1 cellular context compared by ENCODE assay signal in the genomic region with DNA sequence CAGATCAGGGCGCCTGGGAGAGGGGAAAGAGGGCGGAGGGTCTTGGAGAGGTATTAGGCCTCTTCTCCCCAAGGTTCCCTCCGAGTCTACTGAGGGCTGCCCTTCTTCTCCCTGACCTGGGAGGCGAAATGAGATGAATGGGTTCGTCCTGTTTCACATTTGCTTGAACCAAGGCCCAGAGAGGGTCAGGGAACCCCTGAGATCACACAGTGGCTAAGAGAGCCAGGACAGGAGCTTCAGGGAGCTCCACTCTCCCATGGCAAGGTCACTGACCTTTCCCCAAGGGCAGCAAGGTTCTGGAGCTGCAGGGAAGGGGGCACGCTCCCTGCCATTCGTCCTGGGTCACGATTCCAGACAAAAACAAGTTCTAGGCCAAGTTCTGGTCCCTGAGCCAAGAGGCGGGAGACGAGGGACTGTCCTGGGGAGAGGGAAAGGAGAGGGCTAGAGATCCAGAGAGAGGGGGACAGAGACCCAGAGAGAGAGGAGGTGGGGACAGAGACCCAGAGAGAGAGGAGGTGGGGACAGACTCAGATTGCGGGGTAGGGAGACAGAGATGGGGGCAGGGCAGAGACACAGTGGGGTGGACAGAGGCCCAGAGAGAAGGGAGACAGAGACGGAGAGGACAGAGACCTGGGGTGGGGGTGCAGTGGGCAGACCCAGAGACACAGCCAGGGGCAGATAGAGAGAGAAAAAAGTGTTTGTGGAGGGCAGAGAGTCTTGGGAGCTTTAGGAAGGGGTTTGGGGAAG.
TF ChIP-seq lines count a peak whose summit lies in the region.

No MANE protein-coding gene starts in this region.

TF ChIP-seq in WTC11, 78 proteins besides CTCF, POLR2A, EP300 and RAD21 (continued from another document):
- TF ChIP-seq, protein P1, sequence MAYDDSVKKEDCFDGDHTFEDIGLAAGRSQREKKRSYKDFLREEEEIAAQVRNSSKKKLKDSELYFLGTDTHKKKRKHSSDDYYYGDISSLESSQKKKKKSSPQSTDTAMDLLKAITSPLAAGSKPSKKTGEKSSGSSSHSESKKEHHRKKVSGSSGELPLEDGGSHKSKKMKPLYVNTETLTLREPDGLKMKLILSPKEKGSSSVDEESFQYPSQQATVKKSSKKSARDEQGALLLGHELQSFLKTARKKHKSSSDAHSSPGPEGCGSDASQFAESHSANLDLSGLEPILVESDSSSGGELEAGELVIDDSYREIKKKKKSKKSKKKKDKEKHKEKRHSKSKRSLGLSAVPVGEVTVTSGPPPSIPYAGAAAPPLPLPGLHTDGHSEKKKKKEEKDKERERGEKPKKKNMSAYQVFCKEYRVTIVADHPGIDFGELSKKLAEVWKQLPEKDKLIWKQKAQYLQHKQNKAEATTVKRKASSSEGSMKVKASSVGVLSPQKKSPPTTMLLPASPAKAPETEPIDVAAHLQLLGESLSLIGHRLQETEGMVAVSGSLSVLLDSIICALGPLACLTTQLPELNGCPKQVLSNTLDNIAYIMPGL (CRISPR knock-in tag; IDR thresholded peaks at IDR 0.05) = no peak
- TF ChIP-seq CREB1 (CRISPR knock-in tag; IDR thresholded peaks at IDR 0.05) = no peak
- no peak for TF ChIP-seq CREM (CRISPR knock-in tag; IDR thresholded peaks at IDR 0.05)
- TF ChIP-seq KAT7 (CRISPR knock-in tag; IDR thresholded peaks at IDR 0.05; ENCODE audit: borderline replicate concordance) = no peak
- TF ChIP-seq GRHL2 (CRISPR knock-in tag; IDR thresholded peaks at IDR 0.05; ENCODE audit: insufficient replicate concordance, severe bottlenecking) = no peak
- no peak for TF ChIP-seq MYBL2 (CRISPR knock-in tag; IDR thresholded peaks at IDR 0.05)
- TF ChIP-seq, protein P2, sequence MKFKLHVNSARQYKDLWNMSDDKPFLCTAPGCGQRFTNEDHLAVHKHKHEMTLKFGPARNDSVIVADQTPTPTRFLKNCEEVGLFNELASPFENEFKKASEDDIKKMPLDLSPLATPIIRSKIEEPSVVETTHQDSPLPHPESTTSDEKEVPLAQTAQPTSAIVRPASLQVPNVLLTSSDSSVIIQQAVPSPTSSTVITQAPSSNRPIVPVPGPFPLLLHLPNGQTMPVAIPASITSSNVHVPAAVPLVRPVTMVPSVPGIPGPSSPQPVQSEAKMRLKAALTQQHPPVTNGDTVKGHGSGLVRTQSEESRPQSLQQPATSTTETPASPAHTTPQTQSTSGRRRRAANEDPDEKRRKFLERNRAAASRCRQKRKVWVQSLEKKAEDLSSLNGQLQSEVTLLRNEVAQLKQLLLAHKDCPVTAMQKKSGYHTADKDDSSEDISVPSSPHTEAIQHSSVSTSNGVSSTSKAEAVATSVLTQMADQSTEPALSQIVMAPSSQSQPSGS (CRISPR knock-in tag; IDR thresholded peaks at IDR 0.05; ENCODE audit: borderline replicate concordance, low read depth) = no peak
- TF ChIP-seq, protein P3, sequence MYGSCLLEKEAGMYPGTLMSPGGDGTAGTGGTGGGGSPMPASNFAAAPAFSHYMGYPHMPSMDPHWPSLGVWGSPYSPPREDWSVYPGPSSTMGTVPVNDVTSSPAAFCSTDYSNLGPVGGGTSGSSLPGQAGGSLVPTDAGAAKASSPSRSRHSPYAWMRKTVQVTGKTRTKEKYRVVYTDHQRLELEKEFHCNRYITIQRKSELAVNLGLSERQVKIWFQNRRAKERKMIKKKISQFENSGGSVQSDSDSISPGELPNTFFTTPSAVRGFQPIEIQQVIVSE (CRISPR knock-in tag; IDR thresholded peaks at IDR 0.05; ENCODE audit: borderline replicate concordance) = no peak
- TF ChIP-seq, protein P4, sequence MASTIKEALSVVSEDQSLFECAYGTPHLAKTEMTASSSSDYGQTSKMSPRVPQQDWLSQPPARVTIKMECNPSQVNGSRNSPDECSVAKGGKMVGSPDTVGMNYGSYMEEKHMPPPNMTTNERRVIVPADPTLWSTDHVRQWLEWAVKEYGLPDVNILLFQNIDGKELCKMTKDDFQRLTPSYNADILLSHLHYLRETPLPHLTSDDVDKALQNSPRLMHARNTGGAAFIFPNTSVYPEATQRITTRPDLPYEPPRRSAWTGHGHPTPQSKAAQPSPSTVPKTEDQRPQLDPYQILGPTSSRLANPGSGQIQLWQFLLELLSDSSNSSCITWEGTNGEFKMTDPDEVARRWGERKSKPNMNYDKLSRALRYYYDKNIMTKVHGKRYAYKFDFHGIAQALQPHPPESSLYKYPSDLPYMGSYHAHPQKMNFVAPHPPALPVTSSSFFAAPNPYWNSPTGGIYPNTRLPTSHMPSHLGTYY (CRISPR knock-in tag; IDR thresholded peaks at IDR 0.05) = no peak
- no peak for TF ChIP-seq SMAD3 (CRISPR knock-in tag; IDR thresholded peaks at IDR 0.05; ENCODE audit: borderline replicate concordance)
- TF ChIP-seq NFE2L1 (CRISPR knock-in tag; IDR thresholded peaks at IDR 0.05) = no peak
- TF ChIP-seq ZNF232 (CRISPR knock-in tag; IDR thresholded peaks at IDR 0.05) = no peak
- TF ChIP-seq, protein P5, sequence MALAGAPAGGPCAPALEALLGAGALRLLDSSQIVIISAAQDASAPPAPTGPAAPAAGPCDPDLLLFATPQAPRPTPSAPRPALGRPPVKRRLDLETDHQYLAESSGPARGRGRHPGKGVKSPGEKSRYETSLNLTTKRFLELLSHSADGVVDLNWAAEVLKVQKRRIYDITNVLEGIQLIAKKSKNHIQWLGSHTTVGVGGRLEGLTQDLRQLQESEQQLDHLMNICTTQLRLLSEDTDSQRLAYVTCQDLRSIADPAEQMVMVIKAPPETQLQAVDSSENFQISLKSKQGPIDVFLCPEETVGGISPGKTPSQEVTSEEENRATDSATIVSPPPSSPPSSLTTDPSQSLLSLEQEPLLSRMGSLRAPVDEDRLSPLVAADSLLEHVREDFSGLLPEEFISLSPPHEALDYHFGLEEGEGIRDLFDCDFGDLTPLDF (CRISPR knock-in tag; IDR thresholded peaks at IDR 0.05) = no peak
